In the genomic region with DNA sequence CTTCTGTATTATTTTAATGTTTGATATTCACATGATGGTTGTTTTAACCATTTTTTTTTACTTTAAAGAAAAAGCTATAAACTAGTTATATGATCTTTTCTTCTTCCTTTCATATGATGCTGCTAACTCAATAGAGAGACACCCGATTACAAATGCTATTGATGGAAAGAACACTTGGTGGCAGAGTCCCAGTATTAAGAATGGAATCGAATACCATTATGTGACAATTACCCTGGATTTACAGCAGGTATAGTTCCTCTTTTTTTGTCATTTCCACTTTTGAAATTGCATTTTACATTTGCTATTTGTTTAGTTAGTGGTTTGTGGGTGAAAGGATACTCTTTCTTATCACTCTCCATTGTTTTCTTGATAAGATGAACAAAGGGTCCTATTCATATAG, we compare ENCODE assay signal across 24 cellular contexts.
DNase-seq lines count a peak whose midpoint lies in the region; ATAC-seq lines count a peak whose summit lies in the region.
"Had no signal": no experiment of that assay in that cellular context is flagged by ENCODE, and none has a peak within 500 bp of the region (broad histone marks: within the 10 kb centered on the region; RNA-seq: fewer than 3 reads in every experiment).

No MANE protein-coding gene starts in this region.

- peak overlapping the region; percentile 36 for H3K27ac ChIP-seq in caudate nucleus (ENCODE audit: low read depth, low read length)
- H3K27ac ChIP-seq: A549, PC-9, SJSA1 had no signal

- CTCF ChIA-PET in activated CD4-positive, alpha-beta T cell treated with anti-CD3 and anti-CD28 coated beads, Interleukin-2, amount 10 ng/mL, durations not matched to agents 7 days and 5 days (lab: Charles Lee), result no interaction called here

- no peak overlapping the region for H3K27ac Mint-ChIP-seq in activated CD4-positive, alpha-beta T cell treated with anti-CD3 and anti-CD28 coated beads, Interleukin-2, amount 10 ng/mL, durations not matched to agents 7 days and 5 days
- H3K27ac Mint-ChIP-seq: CD8-positive, alpha-beta T cell had no signal

- POLR2A ChIA-PET in activated CD4-positive, alpha-beta T cell treated with anti-CD3 and anti-CD28 coated beads, Interleukin-2, amount 10 ng/mL, durations not matched to agents 7 days and 5 days (lab: Charles Lee), result no interaction called here

- H3K27me3 Mint-ChIP-seq in activated CD4-positive, alpha-beta T cell treated with anti-CD3 and anti-CD28 coated beads, Interleukin-2, amount 10 ng/mL, durations not matched to agents 7 days and 5 days, result no peaks in the 10 kb centered on the region

- DNase-seq in NCI-H146 (lab: John Stamatoyannopoulos, UW) (peak; percentile 69), caudate nucleus (lab: John Stamatoyannopoulos, UW) (no peak), medulla oblongata (ENCODE audit: extremely low spot score) (peak; percentile 46), superior temporal gyrus (ENCODE audit: extremely low spot score) (peak; percentile 70)
- DNase-seq in activated CD4-positive, alpha-beta T cell treated with anti-CD3 and anti-CD28 coated beads, Interleukin-2, amount 10 ng/mL, durations not matched to agents 7 days and 5 days, result no peak
- DNase-seq: AML-193; C1 segment of cervical spinal cord; Caco-2; CD8-positive, alpha-beta T cell; Karpas-422; NCI-H1092; NCI-H1417 treated with DMSO at 0.1 percent for 48 hours; NCI-H187 treated with DMSO at 0.1 percent for 48 hours; NCI-H446 treated with DMSO at 0.1 percent for 48 hours; NCI-H526; NCI-H82; NK-92 treated with Interleukin-12 subunit alpha and Interleukin-12 subunit beta, amount 100 ng/mL, for 24 hours; PC-9; Right ventricle myocardium superior; RPMI8226 had no signal

- no peaks in the 10 kb centered on the region for H3K36me3 Mint-ChIP-seq in activated CD4-positive, alpha-beta T cell treated with anti-CD3 and anti-CD28 coated beads, Interleukin-2, amount 10 ng/mL, durations not matched to agents 7 days and 5 days (ENCODE audit: low read depth)
- H3K36me3 Mint-ChIP-seq: CD8-positive, alpha-beta T cell had no signal

- H3K4me3 Mint-ChIP-seq in activated CD4-positive, alpha-beta T cell treated with anti-CD3 and anti-CD28 coated beads, Interleukin-2, amount 10 ng/mL, durations not matched to agents 7 days and 5 days, result no peak overlapping the region
- H3K4me3 Mint-ChIP-seq: CD8-positive, alpha-beta T cell had no signal

- H3K4me1 Mint-ChIP-seq in activated CD4-positive, alpha-beta T cell treated with anti-CD3 and anti-CD28 coated beads, Interleukin-2, amount 10 ng/mL, durations not matched to agents 7 days and 5 days, result no peaks in the 10 kb centered on the region

- H3K9me3 Mint-ChIP-seq in activated CD4-positive, alpha-beta T cell treated with anti-CD3 and anti-CD28 coated beads, Interleukin-2, amount 10 ng/mL, durations not matched to agents 7 days and 5 days, result no peaks in the 10 kb centered on the region
- H3K9me3 Mint-ChIP-seq: CD8-positive, alpha-beta T cell had no signal

- no peak for ATAC-seq in GM19023 (IDR thresholded peaks at IDR 0.05; ENCODE audit: unreplicated experiment)
- ATAC-seq in HG03439 (IDR thresholded peaks at IDR 0.05; ENCODE audit: unreplicated experiment), result no peak
- ATAC-seq: A549; CD8-positive, alpha-beta T cell had no signal

Comparison
In these comparisons a context has a peak if more than half of its experiments do, and no peak if none do; other contexts are left out.
1. DNase-seq: peak in NCI-H146 (single experiment), medulla oblongata (single experiment) and superior temporal gyrus (single experiment); none in caudate nucleus (0 of 61) and activated CD4-positive, alpha-beta T cell treated with anti-CD3 and anti-CD28 coated beads, Interleukin-2, amount 10 ng/mL, durations not matched to agents 7 days and 5 days (single experiment).